Comparison of ENCODE assay signal across 1 cellular context in the genomic region with DNA sequence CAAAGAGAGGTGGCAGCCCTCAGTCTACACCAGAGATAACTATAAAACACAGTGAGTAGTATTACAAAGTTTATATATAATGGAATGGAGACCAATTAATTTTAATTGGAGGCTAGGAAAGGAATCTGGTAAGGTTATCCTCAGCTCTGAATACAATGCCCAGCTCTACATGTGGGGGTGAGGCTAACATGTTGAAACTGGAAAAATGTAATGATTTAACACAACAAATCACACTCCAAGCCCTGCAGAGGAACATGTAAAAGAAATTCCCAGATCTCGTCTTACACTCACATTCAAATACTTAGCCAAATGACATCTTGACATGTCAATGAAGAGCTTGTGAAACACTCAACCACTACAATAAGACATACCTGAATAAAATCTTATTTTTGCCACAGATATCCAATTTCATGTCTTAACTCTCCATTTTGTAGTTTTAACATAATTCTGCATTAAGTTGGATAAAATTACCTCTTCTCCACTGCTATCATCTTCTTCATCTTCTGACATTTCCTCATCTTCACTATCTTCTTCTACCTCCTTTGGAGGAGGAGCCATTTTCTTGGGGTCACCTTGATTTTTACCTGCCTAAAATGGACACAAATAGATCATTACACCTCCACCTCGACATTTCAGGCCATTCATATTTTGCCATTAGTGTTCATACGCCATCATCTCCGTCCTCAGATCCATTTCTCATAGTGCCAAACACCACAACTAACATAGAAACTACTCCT.
TF ChIP-seq lines count a peak whose summit lies in the region.

No MANE protein-coding gene starts in this region.

TF ChIP-seq in HCT116, 20 proteins besides CTCF, POLR2A, EP300 and RAD21 (continued from another document):
- TF ChIP-seq, protein P1, sequence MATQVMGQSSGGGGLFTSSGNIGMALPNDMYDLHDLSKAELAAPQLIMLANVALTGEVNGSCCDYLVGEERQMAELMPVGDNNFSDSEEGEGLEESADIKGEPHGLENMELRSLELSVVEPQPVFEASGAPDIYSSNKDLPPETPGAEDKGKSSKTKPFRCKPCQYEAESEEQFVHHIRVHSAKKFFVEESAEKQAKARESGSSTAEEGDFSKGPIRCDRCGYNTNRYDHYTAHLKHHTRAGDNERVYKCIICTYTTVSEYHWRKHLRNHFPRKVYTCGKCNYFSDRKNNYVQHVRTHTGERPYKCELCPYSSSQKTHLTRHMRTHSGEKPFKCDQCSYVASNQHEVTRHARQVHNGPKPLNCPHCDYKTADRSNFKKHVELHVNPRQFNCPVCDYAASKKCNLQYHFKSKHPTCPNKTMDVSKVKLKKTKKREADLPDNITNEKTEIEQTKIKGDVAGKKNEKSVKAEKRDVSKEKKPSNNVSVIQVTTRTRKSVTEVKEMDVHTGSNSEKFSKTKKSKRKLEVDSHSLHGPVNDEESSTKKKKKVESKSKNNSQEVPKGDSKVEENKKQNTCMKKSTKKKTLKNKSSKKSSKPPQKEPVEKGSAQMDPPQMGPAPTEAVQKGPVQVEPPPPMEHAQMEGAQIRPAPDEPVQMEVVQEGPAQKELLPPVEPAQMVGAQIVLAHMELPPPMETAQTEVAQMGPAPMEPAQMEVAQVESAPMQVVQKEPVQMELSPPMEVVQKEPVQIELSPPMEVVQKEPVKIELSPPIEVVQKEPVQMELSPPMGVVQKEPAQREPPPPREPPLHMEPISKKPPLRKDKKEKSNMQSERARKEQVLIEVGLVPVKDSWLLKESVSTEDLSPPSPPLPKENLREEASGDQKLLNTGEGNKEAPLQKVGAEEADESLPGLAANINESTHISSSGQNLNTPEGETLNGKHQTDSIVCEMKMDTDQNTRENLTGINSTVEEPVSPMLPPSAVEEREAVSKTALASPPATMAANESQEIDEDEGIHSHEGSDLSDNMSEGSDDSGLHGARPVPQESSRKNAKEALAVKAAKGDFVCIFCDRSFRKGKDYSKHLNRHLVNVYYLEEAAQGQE (IDR thresholded peaks at IDR 0.05; ENCODE audit: low read depth), result no peak
- no peak for TF ChIP-seq YY1 (IDR thresholded peaks at IDR 0.05; ENCODE audit: extremely low read depth, insufficient replicate concordance, low read depth, low read length)
- no peak for TF ChIP-seq ZFX (IDR thresholded peaks at IDR 0.05)
- TF ChIP-seq EGR1 (IDR thresholded peaks at IDR 0.05; ENCODE audit: low read depth), result no peak
- no peak for TF ChIP-seq SRF (IDR thresholded peaks at IDR 0.05; ENCODE audit: low read depth)
- TF ChIP-seq JUND (IDR thresholded peaks at IDR 0.05), result no peak
- TF ChIP-seq, protein P2, sequence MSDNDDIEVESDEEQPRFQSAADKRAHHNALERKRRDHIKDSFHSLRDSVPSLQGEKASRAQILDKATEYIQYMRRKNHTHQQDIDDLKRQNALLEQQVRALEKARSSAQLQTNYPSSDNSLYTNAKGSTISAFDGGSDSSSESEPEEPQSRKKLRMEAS (IDR thresholded peaks at IDR 0.05), result no peak
- no peak for TF ChIP-seq EZH2 (IDR thresholded peaks at IDR 0.05)
